Comparison of ENCODE assay signal across 8 cellular contexts in genomic region chr5:103119067-103119764, GRCh38. TPM values are rescaled to one million over a fixed set of nuclear protein-coding genes. Genes with fewer than 3 reads are reported as not detected.
DNase-seq lines count a peak whose midpoint lies in the region; ATAC-seq and TF ChIP-seq lines count a peak whose summit lies in the region.

No MANE protein-coding gene starts in this region.

- TF ChIP-seq CTCF in activated B cell treated with CpG ODN at 0.5 μM for 24 hours (IDR thresholded peaks at IDR 0.05) (no peak), glutamatergic neuron (IDR thresholded peaks at IDR 0.05; ENCODE audit: partially characterized antibody, unreplicated experiment) (no peak)

- H3K4me1 Mint-ChIP-seq in activated B cell treated with CpG ODN at 0.5 μM for 24 hours (peaks cover 37% of the 10 kb centered on the region), glutamatergic neuron (ENCODE audit: low read depth, unreplicated experiment) (peaks cover 8% of the 10 kb centered on the region)

- peak overlapping the region; percentile 82 for H3K4me3 ChIP-seq in H7 (ENCODE audit: insufficient read depth, low read depth, low read length)
- H3K4me3 ChIP-seq in skin epidermis = peak overlapping the region; percentile 69 to 92 (median 83)

- no peaks in the 10 kb centered on the region for H3K36me3 ChIP-seq in H7 (replicated peaks; ENCODE audit: control insufficient read depth, insufficient read depth, low read length)

- no peaks in the 10 kb centered on the region for H3K9me3 Mint-ChIP-seq in activated B cell treated with CpG ODN at 0.5 μM for 24 hours
- peaks cover 15% of the 10 kb centered on the region for H3K9me3 Mint-ChIP-seq in glutamatergic neuron (ENCODE audit: unreplicated experiment)

- peak overlapping the region; percentile 98 for H3K4me3 Mint-ChIP-seq in activated B cell treated with CpG ODN at 0.5 μM for 24 hours
- H3K4me3 Mint-ChIP-seq in glutamatergic neuron (ENCODE audit: unreplicated experiment) = peak overlapping the region; percentile 96

- intact Hi-C loops in activated B cell treated with CpG ODN at 0.5 μM for 24 hours (cut with micrococcal nuclease) = loop anchor here (10.0 kb wide), 1 partner anchor 824 kb away; the partner anchor contains the start of gene SLCO4C1

- H3K27me3 Mint-ChIP-seq in activated B cell treated with CpG ODN at 0.5 μM for 24 hours = no peaks in the 10 kb centered on the region
- peaks cover 4% of the 10 kb centered on the region for H3K27me3 Mint-ChIP-seq in glutamatergic neuron (ENCODE audit: unreplicated experiment)

- ATAC-seq in activated B cell treated with CpG ODN at 0.5 μM for 24 hours (ENCODE audit: low read depth) = no peak

- H3K27ac ChIP-seq in skin epidermis = peak overlapping the region; percentile 60 to 98 (median 93)

- H3K27me3 ChIP-seq in H7 (ENCODE audit: control insufficient read depth, insufficient read depth, low read length) = no peaks in the 10 kb centered on the region

- POLR2A ChIA-PET in activated B cell treated with CpG ODN at 0.5 μM for 24 hours (lab: Charles Lee) = interaction anchor here (0.7 to 2.0 kb wide), 5 partner anchors 10 to 363 kb away, joined by 3 to 41 read pairs (median 5); partner anchors contain the start of gene MACIR

- H3K36me3 Mint-ChIP-seq in activated B cell treated with CpG ODN at 0.5 μM for 24 hours (ENCODE audit: low read depth) = peaks cover 18% of the 10 kb centered on the region
- H3K36me3 Mint-ChIP-seq in glutamatergic neuron (ENCODE audit: unreplicated experiment) = no peaks in the 10 kb centered on the region

- DNase-seq in A172 (ENCODE audit: low spot score) (peak; percentile 14), H7 (no peak), activated B cell treated with CpG ODN at 0.5 μM for 24 hours (no peak), glutamatergic neuron (no peak), glomerular visceral epithelial cell (ENCODE audit: extremely low spot score) (no peak), NCI-H146 (lab: John Stamatoyannopoulos, UW) (no peak)
- no peak for DNase-seq in stimulated activated CD8-positive, alpha-beta memory T cell treated with anti-CD3 and anti-CD28 coated beads, Interleukin-4, amount 100 ng/mL, for 48 hours

- CTCF ChIA-PET in activated B cell treated with CpG ODN at 0.5 μM for 24 hours (lab: Charles Lee) = interaction anchor here (1.9 kb wide), 1 partner anchor 20 kb away, joined by 5 read pairs; no protein-coding TSS in a partner anchor

- H3K27ac Mint-ChIP-seq in activated B cell treated with CpG ODN at 0.5 μM for 24 hours (peak overlapping the region; percentile 99), glutamatergic neuron (ENCODE audit: unreplicated experiment) (peak overlapping the region; percentile 97)

RNA-seq across cellular contexts. Expression of gene GIN1, which starts 0.7 kb away (rescaled TPM):
- total RNA-seq in A172 (2014; rRNA removed; shearing (Covaris generic)) = 4.9 and 8.4 TPM in 2 replicates
- 5.0 and 5.1 TPM in 2 replicates for total RNA-seq in H7 (2014; rRNA removed; shearing (Covaris generic))
- total RNA-seq in activated B cell treated with CpG ODN at 0.5 μM for 24 hours (9.1 and 12.6 TPM in 2 replicates), glutamatergic neuron (ENCODE audit: unreplicated experiment) (9.6 TPM)

RNA-seq across cellular contexts. Expression of gene PPIP5K2, which starts 0.9 kb away (rescaled TPM):
- 68.0 and 74.1 TPM in 2 replicates for total RNA-seq in A172 (2014; rRNA removed; shearing (Covaris generic))
- 29.7 and 44.4 TPM in 2 replicates for total RNA-seq in H7 (2014; rRNA removed; shearing (Covaris generic))
- total RNA-seq in activated B cell treated with CpG ODN at 0.5 μM for 24 hours = 60.7 and 76.1 TPM in 2 replicates
- 134 TPM for total RNA-seq in glutamatergic neuron (ENCODE audit: unreplicated experiment)
